ENCODE assay signal across 8 cellular contexts in the genomic region with DNA sequence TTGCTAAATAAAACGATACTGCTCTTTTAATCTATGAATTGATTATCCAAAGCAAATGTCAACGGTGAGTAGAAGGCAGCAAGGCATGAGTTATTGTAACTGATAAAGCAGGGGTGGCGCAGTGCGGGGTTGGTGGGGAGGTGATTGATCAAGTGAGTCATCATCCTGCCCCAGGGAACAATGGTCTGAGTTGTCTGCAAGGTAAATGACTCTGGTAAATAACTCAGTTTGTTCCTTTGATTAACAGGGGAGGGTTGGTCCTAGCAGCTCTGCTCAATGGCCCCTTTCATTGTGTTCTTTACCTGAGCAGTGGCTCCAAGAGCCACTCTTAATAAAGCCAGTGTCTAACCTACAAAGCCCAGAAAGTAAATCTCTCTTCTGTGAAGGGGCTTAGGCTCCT.
A peak's percentile ranks its signal among the peaks of the same experiment; 100 is the strongest.
DNase-seq lines count a peak whose midpoint lies in the region; ATAC-seq, FAIRE-seq and TF ChIP-seq lines count a peak whose summit lies in the region.
"Not testable (repeated sequence)": the region's sequence is repeated elsewhere in the genome, so short reads cannot be mapped to it uniquely, and the experiment has no call there.

No MANE protein-coding gene starts in this region.

- H3K4me1 Mint-ChIP-seq in neural progenitor cell = not testable (repeated sequence)
- H3K4me1 Mint-ChIP-seq in stimulated activated memory B cell treated with anti-CD40 and anti-IgM and Interleukin-4, amounts not matched to agents 10 μg/mL and 1 μg/mL and 100 μg/mL, for 72 hours = peaks cover 24% of the 10 kb centered on the region

- H3K18ac ChIP-seq in H1 (ENCODE audit: extremely low read depth, low read length) = not testable (repeated sequence)

- H3K9me3 ChIP-seq in HCT116 (ENCODE audit: control insufficient read depth in 1 of 2, insufficient read depth in 1 of 2, low read depth in 1 of 2, low read length in 2 of 2); Panc1 (ENCODE audit: control insufficient read depth, insufficient read depth, low read depth, low read length); H1 (ENCODE audit: insufficient read depth in 2 of 2, low read depth in 1 of 2, low read length in 1 of 2); keratinocyte (ENCODE audit: control insufficient read depth, low read depth, low read length); neural progenitor cell (ENCODE audit: low read depth): not testable (repeated sequence)

- H2BK15ac ChIP-seq in H1 (ENCODE audit: low read length) = not testable (repeated sequence)

- H3K27me3 ChIP-seq in HCT116 (ENCODE audit: insufficient read depth, low read length); Panc1 (ENCODE audit: control insufficient read depth, insufficient read depth, low read length); H1 (replicated peaks in 1 of 4; ENCODE audit: control insufficient read depth in 3 of 4, extremely low read depth in 1 of 4, insufficient read depth in 3 of 4, low read length in 3 of 4); keratinocyte (ENCODE audit: control insufficient read depth, extremely low read depth, insufficient read depth, low read length); neural progenitor cell: not testable (repeated sequence)

- not testable (repeated sequence) for H2BK12ac ChIP-seq in H1 (ENCODE audit: low read depth, low read length)

- H3K4me1 ChIP-seq in HCT116 (ENCODE audit: control insufficient read depth in 1 of 2, insufficient read depth in 2 of 2, low read length in 2 of 2); Panc1 (ENCODE audit: control insufficient read depth, insufficient read depth, low read length); H1 (replicated peaks in 1 of 4; ENCODE audit: control insufficient read depth in 3 of 4, insufficient read depth in 4 of 4, low read length in 3 of 4); neural progenitor cell: not testable (repeated sequence)
- peaks cover 20% of the 10 kb centered on the region for H3K4me1 ChIP-seq in keratinocyte (ENCODE audit: control insufficient read depth, extremely low read depth, insufficient read depth, low read length)

- dilution Hi-C loops in keratinocyte (cut with MboI; ENCODE audit: extremely low pct_ligation_motif_present, low sequenced_read_pairs) = not testable (repeated sequence)

- H3K4me3 ChIP-seq in HCT116 (replicated peaks in 1 of 2; ENCODE audit: low read depth in 1 of 2, low read length in 2 of 2); Panc1 (ENCODE audit: low read depth in 2 of 2, low read length in 2 of 2); H1 (ENCODE audit: extremely low read depth in 1 of 4, insufficient read depth in 2 of 4, low read depth in 3 of 4, low read length in 4 of 4); keratinocyte (ENCODE audit: control insufficient read depth in 2 of 3, extremely low read depth in 1 of 3, insufficient read depth in 2 of 3, low read depth in 1 of 3, low read length in 3 of 3); neural progenitor cell: not testable (repeated sequence)

- not testable (repeated sequence) for TF ChIP-seq CTCF in HCT116 (IDR thresholded peaks at IDR 0.05 in 2 of 3, conservative IDR thresholded peaks at IDR 0.05 in 1 of 3; ENCODE audit: borderline replicate concordance in 1 of 3, insufficient read depth in 1 of 3, low read depth in 2 of 3, low read length in 2 of 3); H1 (IDR thresholded peaks at IDR 0.05; ENCODE audit: control extremely low read depth in 1 of 3, insufficient read depth in 1 of 3, low read depth in 1 of 3, low read length in 3 of 3); keratinocyte (optimal IDR thresholded peaks at IDR 0.05 in 1 of 3, IDR thresholded peaks at IDR 0.05 in 1 of 3, conservative IDR thresholded peaks at IDR 0.05 in 1 of 3; ENCODE audit: extremely low read depth in 1 of 3, insufficient read depth in 2 of 3, low read length in 3 of 3); neural progenitor cell (IDR thresholded peaks at IDR 0.05)
- 0 out of 2 replicates have a peak, but pooled peaks have one; percentile 3 for TF ChIP-seq CTCF in Panc1 (IDR thresholded peaks at IDR 0.05)

- not testable (repeated sequence) for H3K9ac ChIP-seq in HCT116 (ENCODE audit: low read length); H1 (replicated peaks in 1 of 4; ENCODE audit: extremely low read depth in 1 of 4, low read depth in 3 of 4, low read length in 3 of 4); keratinocyte (ENCODE audit: control insufficient read depth, extremely low read depth, insufficient read depth, low read length); neural progenitor cell

- H3K79me2 ChIP-seq in HCT116 (ENCODE audit: insufficient read depth, low read length); H1 (ENCODE audit: control insufficient read depth in 1 of 2, insufficient read depth in 2 of 2, low read length in 2 of 2); keratinocyte (ENCODE audit: control insufficient read depth, insufficient read depth, low read length); neural progenitor cell (ENCODE audit: low read depth): not testable (repeated sequence)

- RAD21 ChIA-PET in HCT116 (lab: Charles Lee; ENCODE audit: low non-redundant PET in 1 of 2, low total read pairs in 2 of 2, uncharacterized antibody in 2 of 2, unreplicated experiment in 2 of 2) = not testable (repeated sequence)

- not testable (repeated sequence) for BruUV-seq in HCT116 (replicated peaks; lab: Mats Ljungman, UMichigan); Panc1 (replicated peaks; lab: Mats Ljungman, UMichigan)

- not testable (repeated sequence) for H3K4me3 Mint-ChIP-seq in neural progenitor cell; stimulated activated memory B cell treated with anti-CD40 and anti-IgM and Interleukin-4, amounts not matched to agents 10 μg/mL and 1 μg/mL and 100 μg/mL, for 72 hours

- not testable (repeated sequence) for H2BK5ac ChIP-seq in H1 (ENCODE audit: low read depth, low read length)

- H3K9me3 Mint-ChIP-seq in neural progenitor cell; stimulated activated memory B cell treated with anti-CD40 and anti-IgM and Interleukin-4, amounts not matched to agents 10 μg/mL and 1 μg/mL and 100 μg/mL, for 72 hours: not testable (repeated sequence)

- not testable (repeated sequence) for H3K27ac Mint-ChIP-seq in neural progenitor cell
- H3K27ac Mint-ChIP-seq in stimulated activated memory B cell treated with anti-CD40 and anti-IgM and Interleukin-4, amounts not matched to agents 10 μg/mL and 1 μg/mL and 100 μg/mL, for 72 hours = peak overlapping the region; percentile 29

- intact Hi-C loops in HCT116 (cut with micrococcal nuclease); Panc1 (cut with micrococcal nuclease; ENCODE audit: unreplicated experiment): not testable (repeated sequence)

- not testable (repeated sequence) for H3K79me1 ChIP-seq in H1 (ENCODE audit: low read depth, low read length)

- not testable (repeated sequence) for H2AK5ac ChIP-seq in H1 (ENCODE audit: low read depth, low read length)

- TF ChIP-seq POLR2A in HCT116 (IDR thresholded peaks at IDR 0.05; ENCODE audit: borderline replicate concordance, extremely low read depth, insufficient read depth, insufficient read length); H1 (IDR thresholded peaks at IDR 0.05; ENCODE audit: control extremely low read depth in 1 of 2, low read depth in 2 of 2, low read length in 2 of 2): not testable (repeated sequence)

- TF ChIP-seq RAD21 in HCT116 (IDR thresholded peaks at IDR 0.05; ENCODE audit: low read depth); H1 (IDR thresholded peaks at IDR 0.05 in 1 of 2, conservative IDR thresholded peaks at IDR 0.05 in 1 of 2; ENCODE audit: low read depth in 2 of 2, low read length in 2 of 2): not testable (repeated sequence)

- not testable (repeated sequence) for H3K56ac ChIP-seq in H1 (replicated peaks; ENCODE audit: insufficient read length, low read depth, low read length)

- not testable (repeated sequence) for H2AFZ ChIP-seq in HCT116 (ENCODE audit: low read depth, low read length, poor library complexity, severe bottlenecking); keratinocyte (ENCODE audit: control insufficient read depth, low read length); neural progenitor cell (replicated peaks)
- peak overlapping the region; percentile 49; the same call in 1 of the 2 replicates for H2AFZ ChIP-seq in H1 (ENCODE audit: low read length)

- peak; percentile 93 for ATAC-seq in HCT116
- peak; percentile 65 for ATAC-seq in Panc1
- ATAC-seq in stimulated activated memory B cell treated with anti-CD40 and anti-IgM and Interleukin-4, amounts not matched to agents 10 μg/mL and 1 μg/mL and 100 μg/mL, for 72 hours = not testable (repeated sequence)

- H3K4me2 ChIP-seq in HCT116 (ENCODE audit: low read length) (peak overlapping the region; percentile 35), neural progenitor cell (peak overlapping the region; percentile 45)
- not testable (repeated sequence) for H3K4me2 ChIP-seq in H1 (ENCODE audit: insufficient read depth in 1 of 2, low read depth in 2 of 2, low read length in 2 of 2); keratinocyte (ENCODE audit: control insufficient read depth, extremely low read depth, insufficient read depth, low read depth, low read length)

- not testable (repeated sequence) for H4K91ac ChIP-seq in H1 (replicated peaks; ENCODE audit: insufficient read length, low read length)

- H4K5ac ChIP-seq in H1 (ENCODE audit: insufficient read length, low read depth, low read length) = not testable (repeated sequence)

- not testable (repeated sequence) for H3K23me2 ChIP-seq in H1 (ENCODE audit: low read depth, low read length)

- not testable (repeated sequence) for H3K27me3 Mint-ChIP-seq in neural progenitor cell (ENCODE audit: insufficient read depth, low read depth); stimulated activated memory B cell treated with anti-CD40 and anti-IgM and Interleukin-4, amounts not matched to agents 10 μg/mL and 1 μg/mL and 100 μg/mL, for 72 hours

- DNase-seq in COLO668 (lab: John Stamatoyannopoulos, UW; ENCODE audit: unreplicated experiment) = peak; percentile 31
- DNase-seq in HCT116 (ENCODE audit: low read depth, low spot score) = peak; percentile 54
- DNase-seq in NCI-H146 (lab: John Stamatoyannopoulos, UW) = peak; percentile 84
- not testable (repeated sequence) for DNase-seq in Panc1 (ENCODE audit: low read depth, low spot score); H1 (ENCODE audit: low read depth in 1 of 2, low spot score in 2 of 2)
- peak; percentile 63 for DNase-seq in keratinocyte (ENCODE audit: low read depth, low spot score)
- DNase-seq in neural progenitor cell (ENCODE audit: low spot score) = peak; percentile 27

- peaks cover 11% of the 10 kb centered on the region for H3F3A ChIP-seq in neural progenitor cell (ENCODE audit: low read depth)

- POLR2A ChIA-PET in HCT116 (lab: Charles Lee) = interaction anchor here (0.6 kb wide), 1 partner anchor 11 kb away, joined by 4 read pairs; no protein-coding TSS in a partner anchor
- POLR2A ChIA-PET in Panc1 (lab: Charles Lee); H1 (lab: Charles Lee; ENCODE audit: partially characterized antibody): not testable (repeated sequence)

- not testable (repeated sequence) for H3K27ac ChIP-seq in HCT116 (ENCODE audit: low read depth, low read length); Panc1 (ENCODE audit: low read length); H1 (ENCODE audit: low read depth, low read length); keratinocyte (ENCODE audit: control insufficient read depth, insufficient read depth, low read length)
- H3K27ac ChIP-seq in neural progenitor cell = peak overlapping the region; percentile 8

- not testable (repeated sequence) for H3K36me3 ChIP-seq in HCT116 (ENCODE audit: control insufficient read depth in 1 of 2, insufficient read depth in 2 of 2, low read length in 2 of 2); Panc1 (ENCODE audit: control insufficient read depth, insufficient read depth, low read length); H1 (ENCODE audit: control insufficient read depth in 2 of 4, insufficient read depth in 4 of 4, low read length in 3 of 4); keratinocyte (ENCODE audit: control insufficient read depth in 2 of 2, extremely low read depth in 1 of 2, insufficient read depth in 2 of 2, low read length in 2 of 2); neural progenitor cell

- not testable (repeated sequence) for H3K36me3 Mint-ChIP-seq in neural progenitor cell; stimulated activated memory B cell treated with anti-CD40 and anti-IgM and Interleukin-4, amounts not matched to agents 10 μg/mL and 1 μg/mL and 100 μg/mL, for 72 hours

- H3K9me1 ChIP-seq in keratinocyte (ENCODE audit: control insufficient read depth, extremely low read depth, insufficient read depth, low read length) = not testable (repeated sequence)

- in situ Hi-C loops in Panc1 (cut with HindIII; ENCODE audit: low pct_unique_long_range_greater_than_20kb, low sequenced_read_pairs) = not testable (repeated sequence)

- TF ChIP-seq EP300 in H1 (IDR thresholded peaks at IDR 0.05; ENCODE audit: borderline replicate concordance in 1 of 2, low read depth in 2 of 2, low read length in 2 of 2) = not testable (repeated sequence)

- not testable (repeated sequence) for FAIRE-seq in H1 (lab: Jason Lieb, UNC); keratinocyte (lab: Jason Lieb, UNC)

- H2BK20ac ChIP-seq in H1 (ENCODE audit: low read length) = not testable (repeated sequence)

- CTCF ChIA-PET in HCT116 (lab: Charles Lee); Panc1 (lab: Charles Lee); H1 (lab: Charles Lee; ENCODE audit: partially characterized antibody): not testable (repeated sequence)

- H3K23ac ChIP-seq in H1 (ENCODE audit: insufficient read length) = not testable (repeated sequence)

- H3K14ac ChIP-seq in H1 (ENCODE audit: insufficient read length) = not testable (repeated sequence)

- not testable (repeated sequence) for H2BK120ac ChIP-seq in H1 (replicated peaks; ENCODE audit: low read depth, low read length)

- not testable (repeated sequence) for H3K9me2 ChIP-seq in HCT116 (ENCODE audit: insufficient read depth)

- H4K20me1 ChIP-seq in HCT116 (ENCODE audit: insufficient read depth); H1 (replicated peaks in 1 of 2; ENCODE audit: control insufficient read depth in 1 of 2, insufficient read depth in 2 of 2, low read length in 2 of 2); keratinocyte (ENCODE audit: control insufficient read depth, extremely low read depth, insufficient read depth, low read length); neural progenitor cell (ENCODE audit: low read depth): not testable (repeated sequence)

- not testable (repeated sequence) for H3K4ac ChIP-seq in H1 (replicated peaks; ENCODE audit: insufficient read length, low read depth, low read length)

- WGBS in H1 (ENCODE audit: extremely low coverage in 1 of 2, insufficient coverage in 1 of 2, insufficient read length in 1 of 2, insufficient replicate concordance in 2 of 2, low coverage in 1 of 2, low lambda C conversion rate in 2 of 2, missing lambda C conversion rate in 1 of 2), 2 experiments = 90% methylated on average over 2 of the region's 4 CpGs; no CpG with 5 or more reads in 1 of the 2 experiments

- H4K8ac ChIP-seq in H1 (ENCODE audit: extremely low read depth, insufficient read depth, low read length) = not testable (repeated sequence)
